In the genomic region with DNA sequence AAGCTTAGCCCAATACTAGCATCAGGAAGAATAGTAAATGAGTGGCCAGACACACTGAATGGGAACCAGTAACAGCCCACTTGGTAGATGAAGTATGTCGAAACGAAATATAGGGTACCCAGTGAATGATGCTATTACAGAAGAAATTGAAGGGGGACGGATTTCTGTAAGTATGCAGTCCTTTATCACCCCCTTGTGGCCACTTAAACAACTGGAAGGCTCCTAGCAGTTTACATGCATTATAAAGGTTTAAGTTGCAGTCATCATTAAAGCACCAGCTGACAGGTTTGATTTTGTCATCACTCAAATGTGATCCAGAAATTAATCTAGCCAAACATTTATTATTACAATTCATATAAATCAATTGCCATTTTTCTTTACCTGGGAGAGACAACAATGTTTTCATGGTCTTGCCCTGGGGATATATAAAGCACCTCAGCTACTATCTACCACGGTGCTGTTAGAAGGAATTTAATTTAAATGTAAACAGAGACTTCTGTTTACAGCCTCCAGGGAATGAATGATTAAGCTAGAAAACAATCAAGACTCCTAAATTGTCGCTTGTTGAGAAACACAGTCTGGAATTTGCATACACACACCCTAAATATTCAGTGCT, we compare ENCODE assay signal across 8 cellular contexts. TPM values are rescaled to one million over a fixed set of nuclear protein-coding genes. Genes with fewer than 3 reads are reported as not detected.
DNase-seq lines count a peak whose midpoint lies in the region; ATAC-seq, FAIRE-seq and TF ChIP-seq lines count a peak whose summit lies in the region.

No MANE protein-coding gene starts in this region.

- ATAC-seq in GM19023 (IDR thresholded peaks at IDR 0.05; ENCODE audit: unreplicated experiment) (peak; percentile 71), HG03354 (IDR thresholded peaks at IDR 0.05; ENCODE audit: poor library complexity, severe bottlenecking, unreplicated experiment) (peak; percentile 90), gastroesophageal sphincter (peak; percentile 44)

- no peak overlapping the region for H3K4me3 ChIP-seq in gastroesophageal sphincter

- no peak for DNase-seq in D721Med (ENCODE audit: insufficient read length, low spot score)
- peak; percentile 31 for DNase-seq in NCI-H774 (lab: John Stamatoyannopoulos, UW)
- peak; percentile 10 for DNase-seq in activated T-cell treated with anti-CD3 and anti-CD28 coated beads for 48 hours (ENCODE audit: low read depth)
- DNase-seq in pulmonary artery endothelial cell (ENCODE audit: low read depth, low spot score), result peak; percentile 45
- no peak for DNase-seq in mesenteric fat pad (ENCODE audit: low spot score)

- 10 to 22% methylated on average over 4 to 5 of the region's 5 CpGs for WGBS in gastroesophageal sphincter (ENCODE audit: low coverage in 1 of 2), 2 donors

- TF ChIP-seq CTCF in D721Med (IDR thresholded peaks at IDR 0.05; ENCODE audit: insufficient read depth, missing control alignments) (peak; percentile 77), gastroesophageal sphincter (IDR thresholded peaks at IDR 0.05) (peak; percentile 67 to 80 (median 74))

- H3K36me3 ChIP-seq in gastroesophageal sphincter, result peaks cover 0 to 30% of the 10 kb centered on the region in 2 donors

- H3K9me3 ChIP-seq in gastroesophageal sphincter, result no peaks in the 10 kb centered on the region

- H3K27me3 ChIP-seq in gastroesophageal sphincter, result no peaks in the 10 kb centered on the region

- H3K27ac ChIP-seq in gastroesophageal sphincter, result no peak overlapping the region

- FAIRE-seq in D721Med (lab: Jason Lieb, UNC), result peak; percentile 90

- TF ChIP-seq EP300 in gastroesophageal sphincter (IDR thresholded peaks at IDR 0.05), result no peak

- H3K4me1 ChIP-seq in gastroesophageal sphincter, result peaks cover 0 to 25% (median 5%) of the 10 kb centered on the region in 3 donors

- no peak for TF ChIP-seq POLR2A in gastroesophageal sphincter (IDR thresholded peaks at IDR 0.05)

RNA-seq across cellular contexts. Expression of a gene that starts 7.7 kb away (rescaled TPM):
- total RNA-seq in gastroesophageal sphincter (10 to 100 TPM; 26.8 to 49.2 (median 38.0) TPM), pulmonary artery endothelial cell (12.0 and 19.4 TPM in 2 replicates), mesenteric fat pad (79.5 TPM)

Comparison
In these comparisons a context has a peak if more than half of its experiments do, and no peak if none do; other contexts are left out.
1. DNase-seq: peak in NCI-H774 (single experiment), activated T-cell treated with anti-CD3 and anti-CD28 coated beads for 48 hours (single experiment) and pulmonary artery endothelial cell (single experiment); none in D721Med (single experiment) and mesenteric fat pad (single experiment).
2. Peak in every context shown above with its lines, with median percentiles within 50 percentile points of each other: ATAC-seq.